18 cellular contexts compared by ENCODE assay signal in genomic region chr12:2826036-2826435, GRCh38. TPM values are rescaled to one million over a fixed set of nuclear protein-coding genes. Genes with fewer than 3 reads are reported as not detected.
DNase-seq lines count a peak whose midpoint lies in the region; ATAC-seq and TF ChIP-seq lines count a peak whose summit lies in the region.
"Had no signal": no experiment of that assay in that cellular context is flagged by ENCODE, and none has a peak within 500 bp of the region (broad histone marks: within the 10 kb centered on the region; RNA-seq: fewer than 3 reads in every experiment).

No MANE protein-coding gene starts in this region.

- no peak overlapping the region for H3K4me3 ChIP-seq in SJCRH30
- H3K4me3 ChIP-seq in ectodermal cell (ENCODE audit: insufficient read depth, low read depth, low read length) = no peak overlapping the region
- no peak overlapping the region for H3K4me3 ChIP-seq in neural progenitor cell
- H3K4me3 ChIP-seq in ovary = no peak overlapping the region
- H3K4me3 ChIP-seq in psoas muscle = no peak overlapping the region
- no peak overlapping the region for H3K4me3 ChIP-seq in lower lobe of right lung
- H3K4me3 ChIP-seq: A549 had no signal

- H3K79me2 ChIP-seq in neural progenitor cell (ENCODE audit: low read depth) = no peaks in the 10 kb centered on the region

- H3K9me3 ChIP-seq in SJCRH30 (replicated peaks) = no peaks in the 10 kb centered on the region
- no peaks in the 10 kb centered on the region for H3K9me3 ChIP-seq in ectodermal cell (ENCODE audit: control insufficient read depth, low read length)
- no peaks in the 10 kb centered on the region for H3K9me3 ChIP-seq in neural progenitor cell (ENCODE audit: low read depth)
- no peaks in the 10 kb centered on the region for H3K9me3 ChIP-seq in ovary
- H3K9me3 ChIP-seq in psoas muscle = no peaks in the 10 kb centered on the region
- no peaks in the 10 kb centered on the region for H3K9me3 ChIP-seq in lower lobe of right lung
- H3K9me3 ChIP-seq: A549, BE2C had no signal

- peaks cover 6% of the 10 kb centered on the region for H4K20me1 ChIP-seq in neural progenitor cell (ENCODE audit: low read depth)

- peak overlapping the region; percentile 63 for H3K4me2 ChIP-seq in neural progenitor cell
- H3K4me2 ChIP-seq: A549 had no signal

- no peak overlapping the region for H2AFZ ChIP-seq in neural progenitor cell (replicated peaks)

- no peaks in the 10 kb centered on the region for H3K9me3 Mint-ChIP-seq in neural progenitor cell
- H3K9me3 Mint-ChIP-seq: CD4-positive, alpha-beta memory T cell; H9 had no signal

- H3K27me3 ChIP-seq in SJCRH30 = no peaks in the 10 kb centered on the region
- H3K27me3 ChIP-seq in ectodermal cell (ENCODE audit: control insufficient read depth, insufficient read depth, low read length, poor library complexity, severe bottlenecking) = no peaks in the 10 kb centered on the region
- H3K27me3 ChIP-seq in neural progenitor cell = no peaks in the 10 kb centered on the region
- H3K27me3 ChIP-seq in ovary = no peaks in the 10 kb centered on the region
- no peaks in the 10 kb centered on the region for H3K27me3 ChIP-seq in psoas muscle (ENCODE audit: insufficient read depth in 3 of 3, low read length in 2 of 3)
- H3K27me3 ChIP-seq in lower lobe of right lung (ENCODE audit: low read depth) = no peaks in the 10 kb centered on the region
- H3K27me3 ChIP-seq: BE2C had no signal

- H3K9ac ChIP-seq in neural progenitor cell = no peak overlapping the region

- no peak for TF ChIP-seq CTCF in neural progenitor cell (IDR thresholded peaks at IDR 0.05)
- TF ChIP-seq CTCF in ovary (IDR thresholded peaks at IDR 0.05) = no peak
- no peak for TF ChIP-seq CTCF in psoas muscle (IDR thresholded peaks at IDR 0.05)
- TF ChIP-seq CTCF in lower lobe of right lung (IDR thresholded peaks at IDR 0.05) = no peak

- H3K4me1 ChIP-seq in SJCRH30 (peaks cover 13% of the 10 kb centered on the region), ectodermal cell (ENCODE audit: control insufficient read depth, insufficient read depth, low read length) (peaks cover 21% of the 10 kb centered on the region), neural progenitor cell (peaks cover 30% of the 10 kb centered on the region), ovary (ENCODE audit: insufficient read depth) (no peaks in the 10 kb centered on the region), psoas muscle (no peaks in the 10 kb centered on the region), lower lobe of right lung (no peaks in the 10 kb centered on the region)
- H3K4me1 ChIP-seq: A549, BE2C had no signal

- peaks cover 24% of the 10 kb centered on the region for H3K4me1 Mint-ChIP-seq in neural progenitor cell

- peak overlapping the region; percentile 49 for H3K27ac ChIP-seq in SJCRH30
- peak overlapping the region; percentile 65 for H3K27ac ChIP-seq in ectodermal cell (ENCODE audit: insufficient read depth, low read depth, low read length, poor library complexity, severe bottlenecking)
- peak overlapping the region; percentile 88 for H3K27ac ChIP-seq in neural progenitor cell
- H3K27ac ChIP-seq in ovary = no peak overlapping the region
- no peak overlapping the region for H3K27ac ChIP-seq in psoas muscle
- H3K27ac ChIP-seq in lower lobe of right lung = no peak overlapping the region
- H3K27ac ChIP-seq: A549, C4-2B had no signal

- H3K27ac Mint-ChIP-seq in neural progenitor cell = no peak overlapping the region

- H3K36me3 Mint-ChIP-seq in neural progenitor cell = peaks cover 19% of the 10 kb centered on the region

- no peak for ATAC-seq in GM18520 (IDR thresholded peaks at IDR 0.05; ENCODE audit: unreplicated experiment)
- no peak for ATAC-seq in psoas muscle
- ATAC-seq in lower lobe of right lung = no peak
- ATAC-seq: A549, HepG2 had no signal

- DNase-seq in SJCRH30 (no peak), neural progenitor cell (ENCODE audit: low spot score) (peak; percentile 81), ovary (no peak), psoas muscle (no peak), lower lobe of right lung (no peak)
- DNase-seq: BE2C; CD4-positive, alpha-beta memory T cell; COR-L47; DMS53; GF-D8; GOT3; H9 had no signal

- whole genome bisulfite sequencing in ectodermal cell, 2 experiments = 43 to 45% methylated on average over 3 of the region's 3 CpGs
- 90 to 95% (median 94%) methylated on average over 3 of the region's 3 CpGs for WGBS in ovary, 3 donors
- 94 to 95% (median 94%) methylated on average over 3 of the region's 3 CpGs for WGBS in psoas muscle, 3 donors

- H3K4me3 Mint-ChIP-seq in neural progenitor cell = no peak overlapping the region
- H3K4me3 Mint-ChIP-seq: CD4-positive, alpha-beta memory T cell had no signal

- TF ChIP-seq POLR2A in ovary (IDR thresholded peaks at IDR 0.05) = no peak

- TF ChIP-seq EP300 in ovary (IDR thresholded peaks at IDR 0.05) = no peak

- H3K27me3 Mint-ChIP-seq in neural progenitor cell (ENCODE audit: insufficient read depth, low read depth) = peaks cover 15% of the 10 kb centered on the region
- H3K27me3 Mint-ChIP-seq: CD4-positive, alpha-beta memory T cell had no signal

- H3F3A ChIP-seq in neural progenitor cell (ENCODE audit: low read depth) = peaks cover 31% of the 10 kb centered on the region

- intact Hi-C loops in ovary (cut with DNase I) = no loop called here
- intact Hi-C loops in psoas muscle (cut with DNase I) = no loop called here
- intact Hi-C loops in lower lobe of right lung (cut with DNase I) = no loop called here

- peaks cover 40% of the 10 kb centered on the region for H3K36me3 ChIP-seq in SJCRH30
- H3K36me3 ChIP-seq in ectodermal cell (ENCODE audit: control insufficient read depth, insufficient read depth, low read length) = peaks cover 18% of the 10 kb centered on the region
- H3K36me3 ChIP-seq in neural progenitor cell = no peaks in the 10 kb centered on the region
- no peaks in the 10 kb centered on the region for H3K36me3 ChIP-seq in ovary
- H3K36me3 ChIP-seq in psoas muscle (ENCODE audit: insufficient read depth in 1 of 2, low read depth in 1 of 2) = peaks cover 11 to 99% of the 10 kb centered on the region in 2 donors
- peaks cover 100% of the 10 kb centered on the region for H3K36me3 ChIP-seq in lower lobe of right lung

RNA-seq across cellular contexts. Expression of gene NRIP2, which starts 8.8 kb away (rescaled TPM):
- total RNA-seq in SJCRH30 (2014; rRNA removed; shearing (Covaris generic)) = 1.7 and 1.8 TPM in 2 replicates
- polyA plus RNA-seq in ectodermal cell (2013, experiment 1 of 4) = 0.83 TPM
- polyA plus RNA-seq in ectodermal cell (2013, experiment 2 of 4) = 0.69 TPM
- polyA plus RNA-seq in ectodermal cell (2013, experiment 3 of 4) = 0.32 TPM
- 0.12 TPM for polyA plus RNA-seq in ectodermal cell (2013, experiment 4 of 4)
- total RNA-seq in neural progenitor cell (ENCODE audit: low replicate concordance) = 0.09 and 0.65 TPM in 2 replicates
- 10 to 100 TPM in 3 of 7 donors, 1 to 10 TPM in 3, under 1 TPM in 1; 0.83 to 15.1 (median 6.3) TPM for total RNA-seq in ovary
- polyA plus RNA-seq in ovary = 10 to 100 TPM in 1 of 2 donors, 1 to 10 TPM in 1; 4.9 to 10.3 TPM
- 1 to 10 TPM in 2 of 4 donors, under 1 TPM in 2; 0.96 to 2.4 (median 1.1) TPM for total RNA-seq in psoas muscle
- 1 to 10 TPM; 1.0 to 1.3 (median 1.3) TPM for polyA plus RNA-seq in psoas muscle
- 0.77 TPM for total RNA-seq in lower lobe of right lung
- total RNA-seq: CD4-positive, alpha-beta memory T cell; HepG2 had no signal
- polyA plus RNA-seq: A549, HepG2 had no signal

RNA-seq across cellular contexts. Expression of gene ITFG2, which starts 13.6 kb away (rescaled TPM):
- total RNA-seq in SJCRH30 (2014; rRNA removed; shearing (Covaris generic)) = 25.8 and 28.6 TPM in 2 replicates
- polyA plus RNA-seq in ectodermal cell (2013, experiment 1 of 4) = 19.1 TPM
- 16.9 TPM for polyA plus RNA-seq in ectodermal cell (2013, experiment 2 of 4)
- 19.4 TPM for polyA plus RNA-seq in ectodermal cell (2013, experiment 3 of 4)
- 19.2 TPM for polyA plus RNA-seq in ectodermal cell (2013, experiment 4 of 4)
- 12.0 and 24.0 TPM in 2 replicates for total RNA-seq in neural progenitor cell (ENCODE audit: low replicate concordance)
- 10 to 100 TPM; 25.4 to 57.3 (median 41.1) TPM for total RNA-seq in ovary
- polyA plus RNA-seq in ovary = 10 to 100 TPM; 33.6 to 66.0 TPM
- total RNA-seq in psoas muscle = 10 to 100 TPM in 2 of 4 donors, 1 to 10 TPM in 2; 5.1 to 12.0 (median 9.3) TPM
- polyA plus RNA-seq in psoas muscle = 10 to 100 TPM in 1 of 3 donors, 1 to 10 TPM in 2; 7.8 to 12.8 (median 8.8) TPM
- 43.8 TPM for total RNA-seq in lower lobe of right lung

RNA-seq across cellular contexts. Expression of gene TEX52, which starts 30.8 kb away (rescaled TPM):
- total RNA-seq in SJCRH30 (2014; rRNA removed; shearing (Covaris generic)) = 0.20 TPM in 1 of 2 replicates, not detected in the other
- not detected for polyA plus RNA-seq in ectodermal cell (2013, experiment 1 of 4)
- not detected for polyA plus RNA-seq in ectodermal cell (2013, experiment 2 of 4)
- polyA plus RNA-seq in ectodermal cell (2013, experiment 3 of 4) = not detected
- polyA plus RNA-seq in ectodermal cell (2013, experiment 4 of 4) = not detected
- total RNA-seq in neural progenitor cell (ENCODE audit: low replicate concordance) = not detected in 2 replicates
- total RNA-seq in ovary = not detected
- not detected for polyA plus RNA-seq in ovary
- total RNA-seq in psoas muscle = not detected
- not detected for polyA plus RNA-seq in psoas muscle
- not detected for total RNA-seq in lower lobe of right lung
- total RNA-seq: CD4-positive, alpha-beta memory T cell; HepG2 had no signal
- polyA plus RNA-seq: A549; AG04450; CD4-positive, alpha-beta memory T cell had no signal

RNA-seq across cellular contexts. Expression of gene FKBP4, which starts 31.3 kb away (rescaled TPM):
- 112 and 116 TPM in 2 replicates for total RNA-seq in SJCRH30 (2014; rRNA removed; shearing (Covaris generic))
- 61.2 TPM for polyA plus RNA-seq in ectodermal cell (2013, experiment 1 of 4)
- 61.0 TPM for polyA plus RNA-seq in ectodermal cell (2013, experiment 2 of 4)
- 39.3 TPM for polyA plus RNA-seq in ectodermal cell (2013, experiment 3 of 4)
- polyA plus RNA-seq in ectodermal cell (2013, experiment 4 of 4) = 46.0 TPM
- total RNA-seq in neural progenitor cell (ENCODE audit: low replicate concordance) = 45.3 and 58.6 TPM in 2 replicates
- total RNA-seq in ovary = 100 to 1,000 TPM in 1 of 7 donors, 10 to 100 TPM in 6; 26.7 to 109 (median 57.5) TPM
- polyA plus RNA-seq in ovary = 10 to 100 TPM; 25.1 to 96.1 TPM
- 100 to 1,000 TPM in 2 of 4 donors, 10 to 100 TPM in 2; 80.7 to 122 (median 92.0) TPM for total RNA-seq in psoas muscle
- polyA plus RNA-seq in psoas muscle = 100 to 1,000 TPM in 1 of 3 donors, 10 to 100 TPM in 2; 62.4 to 116 (median 86.2) TPM
- total RNA-seq in lower lobe of right lung = 62.2 TPM

RNA-seq across cellular contexts. Expression of gene FOXM1, which starts 50.9 kb away (rescaled TPM):
- 107 and 111 TPM in 2 replicates for total RNA-seq in SJCRH30 (2014; rRNA removed; shearing (Covaris generic))
- 105 TPM for polyA plus RNA-seq in ectodermal cell (2013, experiment 1 of 4)
- 94.1 TPM for polyA plus RNA-seq in ectodermal cell (2013, experiment 2 of 4)
- 76.6 TPM for polyA plus RNA-seq in ectodermal cell (2013, experiment 3 of 4)
- polyA plus RNA-seq in ectodermal cell (2013, experiment 4 of 4) = 74.5 TPM
- 38.2 and 50.9 TPM in 2 replicates for total RNA-seq in neural progenitor cell (ENCODE audit: low replicate concordance)
- 1 to 10 TPM in 1 of 7 donors, under 1 TPM in 4, not detected in 2; 0.22 to 2.5 (median 0.36) TPM for total RNA-seq in ovary
- polyA plus RNA-seq in ovary = 1 to 10 TPM in 1 of 2 donors, under 1 TPM in 1; 0.62 to 3.0 TPM
- total RNA-seq in psoas muscle = under 1 TPM in 3 of 4 donors, not detected in 1; 0.15 to 0.59 (median 0.52) TPM
- under 1 TPM; 0.17 to 0.20 (median 0.17) TPM for polyA plus RNA-seq in psoas muscle
- 3.2 TPM for total RNA-seq in lower lobe of right lung

Comparison
In these comparisons a context has a peak if more than half of its experiments do, and no peak if none do; other contexts are left out.
1. H3K27ac ChIP-seq: peak in SJCRH30 (single experiment), ectodermal cell (single experiment) and neural progenitor cell (single experiment); none in ovary (0 of 2), psoas muscle (single experiment) and lower lobe of right lung (single experiment).